18 cellular contexts compared by ENCODE assay signal in the genomic region with DNA sequence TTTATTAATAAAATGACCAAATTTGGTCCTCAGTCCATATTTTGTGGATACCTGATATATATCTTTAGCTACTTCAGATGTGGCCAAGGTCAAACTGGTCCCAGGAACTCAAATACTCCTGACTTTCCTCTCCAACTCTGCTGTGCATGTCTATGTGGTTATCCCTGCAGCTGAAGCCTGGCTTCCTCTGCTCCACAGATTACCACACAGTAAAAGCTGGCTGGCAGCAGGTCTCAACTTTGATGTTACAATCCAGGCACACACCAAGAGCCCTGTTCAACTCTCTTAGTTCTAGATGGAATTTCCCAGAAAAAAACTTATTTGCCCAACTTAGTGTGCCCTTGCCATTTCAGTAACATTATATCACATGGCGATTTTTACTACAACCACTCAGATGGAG.
"Had no signal": no experiment of that assay in that cellular context is flagged by ENCODE, and none has a peak within 500 bp of the region (broad histone marks: within the 10 kb centered on the region; RNA-seq: fewer than 3 reads in every experiment).

No MANE protein-coding gene starts in this region.

- H3K27ac ChIP-seq: heart left ventricle, neutrophil, pancreas, psoas muscle, right atrium auricular region, upper lobe of right lung had no signal

- H3K4me1 ChIP-seq: heart left ventricle, pancreas, psoas muscle, right atrium auricular region, upper lobe of right lung had no signal

- ATAC-seq: activated CD4-positive, alpha-beta T cell treated with anti-CD3 and anti-CD28 coated beads for 36 hours; activated T-cell treated with anti-CD3 and anti-CD28 coated beads, Interleukin-2, amount 50 U/mL, for 4 hours; pancreas; psoas muscle; stimulated activated naive CD8-positive, alpha-beta T cell treated with anti-CD3 and anti-CD28 coated beads, Interleukin-15, Interleukin-2, amounts not matched to agents 100 U/mL and 50 U/mL, for 24 hours; upper lobe of right lung had no signal

- H3K27me3 ChIP-seq: heart left ventricle, neutrophil, pancreas, right atrium auricular region, upper lobe of right lung had no signal

- DNase-seq: activated B cell treated with CpG ODN at 0.5 μM for 24 hours; activated CD4-positive, alpha-beta T cell treated with anti-CD3 and anti-CD28 coated beads for 36 hours; activated CD4-positive, alpha-beta T cell treated with anti-CD3 and anti-CD28 coated beads, Interleukin-2, amount 50 U/mL, for 48 hours; activated CD8-positive, alpha-beta memory T cell treated with anti-CD3 and anti-CD28 coated beads, Interleukin-2, amount 50 U/mL, for 48 hours; activated naive CD4-positive, alpha-beta T cell treated with anti-CD3 and anti-CD28 coated beads for 36 hours; activated T-cell treated with anti-CD3 and anti-CD28 coated beads, Interleukin-2, amount 50 U/mL, for 4 hours; aorta; heart left ventricle; left cardiac atrium; pancreas; psoas muscle; stimulated activated CD4-positive, alpha-beta T cell treated with anti-CD3 and anti-CD28 coated beads, Interleukin-4, amount 100 ng/mL, for 24 hours; stimulated activated naive CD8-positive, alpha-beta T cell treated with anti-CD3 and anti-CD28 coated beads, Interleukin-15, Interleukin-2, amounts not matched to agents 100 U/mL and 50 U/mL, for 24 hours; T1000; upper lobe of right lung had no signal

- H3K9me3 ChIP-seq: neutrophil, upper lobe of right lung had no signal

- H3K4me3 ChIP-seq: heart left ventricle, pancreas, psoas muscle, right atrium auricular region, upper lobe of right lung had no signal

- FAIRE-seq: islet of Langerhans, pancreas had no signal

- H3K36me3 ChIP-seq: heart left ventricle, neutrophil, pancreas, right atrium auricular region, upper lobe of right lung had no signal
